ENCODE assay signal across 1 cellular context in the genomic region with DNA sequence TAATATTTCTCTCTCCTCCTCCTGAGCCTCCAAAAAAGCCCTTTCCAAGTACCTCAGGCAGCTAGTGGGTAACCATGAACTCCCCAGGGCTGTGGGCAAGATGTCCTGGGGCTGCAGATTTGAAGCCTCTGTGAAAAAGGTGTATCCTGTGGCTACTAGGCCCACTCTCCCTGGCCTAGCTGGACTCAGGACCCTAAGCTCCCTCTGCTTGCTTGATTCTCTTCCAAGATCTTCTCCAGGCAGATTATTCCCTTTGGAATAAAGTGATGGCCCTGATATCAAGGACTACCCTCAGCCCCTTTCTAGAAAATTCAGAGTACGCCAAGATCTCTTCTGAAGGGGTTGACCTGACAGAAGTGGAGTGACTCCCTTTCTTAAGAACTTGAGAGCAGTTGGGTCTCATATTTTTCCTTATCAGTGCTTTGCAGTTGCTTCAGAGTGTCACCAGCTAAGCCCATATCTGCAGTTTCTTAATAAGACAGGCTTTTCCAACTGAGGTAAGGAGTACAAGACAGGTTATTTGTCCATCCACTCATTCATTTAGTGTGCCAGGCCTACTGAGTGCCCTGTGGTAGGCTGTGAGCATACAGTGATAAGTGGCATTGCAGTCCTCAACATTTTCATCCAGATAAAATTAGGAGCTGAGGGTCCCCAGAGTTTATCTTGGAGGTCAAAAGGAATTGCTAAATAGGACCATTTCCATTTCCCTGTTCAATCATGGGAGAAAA.
TF ChIP-seq lines count a peak whose summit lies in the region.

No MANE protein-coding gene starts in this region.

TF ChIP-seq in K562, 482 proteins besides CTCF, POLR2A, EP300 and RAD21 (continued from another document and continues in another):
- TF ChIP-seq, protein P1, sequence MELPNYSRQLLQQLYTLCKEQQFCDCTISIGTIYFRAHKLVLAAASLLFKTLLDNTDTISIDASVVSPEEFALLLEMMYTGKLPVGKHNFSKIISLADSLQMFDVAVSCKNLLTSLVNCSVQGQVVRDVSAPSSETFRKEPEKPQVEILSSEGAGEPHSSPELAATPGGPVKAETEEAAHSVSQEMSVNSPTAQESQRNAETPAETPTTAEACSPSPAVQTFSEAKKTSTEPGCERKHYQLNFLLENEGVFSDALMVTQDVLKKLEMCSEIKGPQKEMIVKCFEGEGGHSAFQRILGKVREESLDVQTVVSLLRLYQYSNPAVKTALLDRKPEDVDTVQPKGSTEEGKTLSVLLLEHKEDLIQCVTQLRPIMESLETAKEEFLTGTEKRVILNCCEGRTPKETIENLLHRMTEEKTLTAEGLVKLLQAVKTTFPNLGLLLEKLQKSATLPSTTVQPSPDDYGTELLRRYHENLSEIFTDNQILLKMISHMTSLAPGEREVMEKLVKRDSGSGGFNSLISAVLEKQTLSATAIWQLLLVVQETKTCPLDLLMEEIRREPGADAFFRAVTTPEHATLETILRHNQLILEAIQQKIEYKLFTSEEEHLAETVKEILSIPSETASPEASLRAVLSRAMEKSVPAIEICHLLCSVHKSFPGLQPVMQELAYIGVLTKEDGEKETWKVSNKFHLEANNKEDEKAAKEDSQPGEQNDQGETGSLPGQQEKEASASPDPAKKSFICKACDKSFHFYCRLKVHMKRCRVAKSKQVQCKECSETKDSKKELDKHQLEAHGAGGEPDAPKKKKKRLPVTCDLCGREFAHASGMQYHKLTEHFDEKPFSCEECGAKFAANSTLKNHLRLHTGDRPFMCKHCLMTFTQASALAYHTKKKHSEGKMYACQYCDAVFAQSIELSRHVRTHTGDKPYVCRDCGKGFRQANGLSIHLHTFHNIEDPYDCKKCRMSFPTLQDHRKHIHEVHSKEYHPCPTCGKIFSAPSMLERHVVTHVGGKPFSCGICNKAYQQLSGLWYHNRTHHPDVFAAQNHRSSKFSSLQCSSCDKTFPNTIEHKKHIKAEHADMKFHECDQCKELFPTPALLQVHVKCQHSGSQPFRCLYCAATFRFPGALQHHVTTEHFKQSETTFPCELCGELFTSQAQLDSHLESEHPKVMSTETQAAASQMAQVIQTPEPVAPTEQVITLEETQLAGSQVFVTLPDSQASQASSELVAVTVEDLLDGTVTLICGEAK (IDR thresholded peaks at IDR 0.05) = no peak
- TF ChIP-seq, protein P1 (CRISPR knock-in tag; IDR thresholded peaks at IDR 0.05) = no peak
- TF ChIP-seq JUNB (CRISPR knock-in tag; conservative IDR thresholded peaks at IDR 0.05) (no peak), YY1 (IDR thresholded peaks at IDR 0.05; ENCODE audit: borderline replicate concordance in 1 of 3, control insufficient read depth in 1 of 3, extremely low read depth in 1 of 3, insufficient read depth in 3 of 3, insufficient read length in 1 of 3, insufficient replicate concordance in 2 of 3, low read depth in 1 of 3, low read length in 2 of 3) (peak in 1 of 3 experiments; percentile 9), KLF10 (CRISPR knock-in tag; IDR thresholded peaks at IDR 0.05) (no peak), CHCHD3 (CRISPR knock-in tag; IDR thresholded peaks at IDR 0.05) (no peak), HMG20A (CRISPR knock-in tag; conservative IDR thresholded peaks at IDR 0.05) (no peak), TAL1 (IDR thresholded peaks at IDR 0.05) (peak; percentile 96), ZNF217 (CRISPR knock-in tag; IDR thresholded peaks at IDR 0.05) (no peak), XRCC3 (IDR thresholded peaks at IDR 0.05) (no peak), NFIX (CRISPR knock-in tag; IDR thresholded peaks at IDR 0.05; ENCODE audit: low read depth) (no peak), ZNF23 (CRISPR knock-in tag; IDR thresholded peaks at IDR 0.05) (0 out of 2 replicates have a peak, but pooled peaks have one; percentile 24), SNRNP70 (optimal IDR thresholded peaks at IDR 0.05; ENCODE audit: low read depth, low read length) (no peak), HNRNPL (IDR thresholded peaks at IDR 0.05; ENCODE audit: low read depth, low read length) (no peak), XRCC4 (IDR thresholded peaks at IDR 0.05; ENCODE audit: extremely low read depth, insufficient read depth, insufficient read length) (no peak), ZNF444 (CRISPR knock-in tag; IDR thresholded peaks at IDR 0.05) (no peak), ZNF41 (CRISPR knock-in tag; conservative IDR thresholded peaks at IDR 0.05) (no peak), NCOA1 (IDR thresholded peaks at IDR 0.05; ENCODE audit: low read depth) (peak; percentile 81), ZNF239 (CRISPR knock-in tag; IDR thresholded peaks at IDR 0.05) (peak; percentile 93), RBM15 (IDR thresholded peaks at IDR 0.05; ENCODE audit: insufficient read depth, low read length) (no peak), ETV6 (IDR thresholded peaks at IDR 0.05; ENCODE audit: borderline replicate concordance in 1 of 2, low read depth in 2 of 2, low read length in 1 of 2) (no peak), ETV6 (CRISPR knock-in tag; IDR thresholded peaks at IDR 0.05; ENCODE audit: borderline replicate concordance) (no peak), HMGN3 (IDR thresholded peaks at IDR 0.05; ENCODE audit: borderline replicate concordance, extremely low read depth, insufficient read length, low read depth, low read length) (peak; percentile 76), CCAR2 (IDR thresholded peaks at IDR 0.05; ENCODE audit: low read depth, low read length) (no peak), CHD4 (IDR thresholded peaks at IDR 0.05; ENCODE audit: insufficient read depth, insufficient replicate concordance, low read depth, low read length, poor library complexity, severe bottlenecking) (peak; percentile 66), COPS2 (conservative IDR thresholded peaks at IDR 0.05) (no peak), CREB1 (IDR thresholded peaks at IDR 0.05) (peak; percentile 69; the same call in 1 of the 2 replicates), CREB1 (CRISPR knock-in tag; IDR thresholded peaks at IDR 0.05) (no peak), ZNF780A (CRISPR knock-in tag; IDR thresholded peaks at IDR 0.05) (no peak), EWSR1 (IDR thresholded peaks at IDR 0.05; ENCODE audit: borderline replicate concordance, low read depth, partially characterized antibody) (no peak), SETDB1 (IDR thresholded peaks at IDR 0.05; ENCODE audit: low read length) (no peak)
- TF ChIP-seq, protein P2, sequence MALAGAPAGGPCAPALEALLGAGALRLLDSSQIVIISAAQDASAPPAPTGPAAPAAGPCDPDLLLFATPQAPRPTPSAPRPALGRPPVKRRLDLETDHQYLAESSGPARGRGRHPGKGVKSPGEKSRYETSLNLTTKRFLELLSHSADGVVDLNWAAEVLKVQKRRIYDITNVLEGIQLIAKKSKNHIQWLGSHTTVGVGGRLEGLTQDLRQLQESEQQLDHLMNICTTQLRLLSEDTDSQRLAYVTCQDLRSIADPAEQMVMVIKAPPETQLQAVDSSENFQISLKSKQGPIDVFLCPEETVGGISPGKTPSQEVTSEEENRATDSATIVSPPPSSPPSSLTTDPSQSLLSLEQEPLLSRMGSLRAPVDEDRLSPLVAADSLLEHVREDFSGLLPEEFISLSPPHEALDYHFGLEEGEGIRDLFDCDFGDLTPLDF (CRISPR knock-in tag; IDR thresholded peaks at IDR 0.05) = no peak
- TF ChIP-seq, protein P3, sequence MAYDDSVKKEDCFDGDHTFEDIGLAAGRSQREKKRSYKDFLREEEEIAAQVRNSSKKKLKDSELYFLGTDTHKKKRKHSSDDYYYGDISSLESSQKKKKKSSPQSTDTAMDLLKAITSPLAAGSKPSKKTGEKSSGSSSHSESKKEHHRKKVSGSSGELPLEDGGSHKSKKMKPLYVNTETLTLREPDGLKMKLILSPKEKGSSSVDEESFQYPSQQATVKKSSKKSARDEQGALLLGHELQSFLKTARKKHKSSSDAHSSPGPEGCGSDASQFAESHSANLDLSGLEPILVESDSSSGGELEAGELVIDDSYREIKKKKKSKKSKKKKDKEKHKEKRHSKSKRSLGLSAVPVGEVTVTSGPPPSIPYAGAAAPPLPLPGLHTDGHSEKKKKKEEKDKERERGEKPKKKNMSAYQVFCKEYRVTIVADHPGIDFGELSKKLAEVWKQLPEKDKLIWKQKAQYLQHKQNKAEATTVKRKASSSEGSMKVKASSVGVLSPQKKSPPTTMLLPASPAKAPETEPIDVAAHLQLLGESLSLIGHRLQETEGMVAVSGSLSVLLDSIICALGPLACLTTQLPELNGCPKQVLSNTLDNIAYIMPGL (CRISPR knock-in tag; IDR thresholded peaks at IDR 0.05) = no peak
- TF ChIP-seq, protein P4, sequence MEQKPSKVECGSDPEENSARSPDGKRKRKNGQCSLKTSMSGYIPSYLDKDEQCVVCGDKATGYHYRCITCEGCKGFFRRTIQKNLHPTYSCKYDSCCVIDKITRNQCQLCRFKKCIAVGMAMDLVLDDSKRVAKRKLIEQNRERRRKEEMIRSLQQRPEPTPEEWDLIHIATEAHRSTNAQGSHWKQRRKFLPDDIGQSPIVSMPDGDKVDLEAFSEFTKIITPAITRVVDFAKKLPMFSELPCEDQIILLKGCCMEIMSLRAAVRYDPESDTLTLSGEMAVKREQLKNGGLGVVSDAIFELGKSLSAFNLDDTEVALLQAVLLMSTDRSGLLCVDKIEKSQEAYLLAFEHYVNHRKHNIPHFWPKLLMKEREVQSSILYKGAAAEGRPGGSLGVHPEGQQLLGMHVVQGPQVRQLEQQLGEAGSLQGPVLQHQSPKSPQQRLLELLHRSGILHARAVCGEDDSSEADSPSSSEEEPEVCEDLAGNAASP (IDR thresholded peaks at IDR 0.05) = no peak
- TF ChIP-seq, protein P5, sequence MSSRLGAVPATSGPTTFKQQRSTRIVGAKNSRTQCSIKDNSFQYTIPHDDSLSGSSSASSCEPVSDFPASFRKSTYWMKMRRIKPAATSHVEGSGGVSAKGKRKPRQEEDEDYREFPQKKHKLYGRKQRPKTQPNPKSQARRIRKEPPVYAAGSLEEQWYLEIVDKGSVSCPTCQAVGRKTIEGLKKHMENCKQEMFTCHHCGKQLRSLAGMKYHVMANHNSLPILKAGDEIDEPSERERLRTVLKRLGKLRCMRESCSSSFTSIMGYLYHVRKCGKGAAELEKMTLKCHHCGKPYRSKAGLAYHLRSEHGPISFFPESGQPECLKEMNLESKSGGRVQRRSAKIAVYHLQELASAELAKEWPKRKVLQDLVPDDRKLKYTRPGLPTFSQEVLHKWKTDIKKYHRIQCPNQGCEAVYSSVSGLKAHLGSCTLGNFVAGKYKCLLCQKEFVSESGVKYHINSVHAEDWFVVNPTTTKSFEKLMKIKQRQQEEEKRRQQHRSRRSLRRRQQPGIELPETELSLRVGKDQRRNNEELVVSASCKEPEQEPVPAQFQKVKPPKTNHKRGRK (tag; IDR thresholded peaks at IDR 0.05) = no peak
- TF ChIP-seq, protein P6, sequence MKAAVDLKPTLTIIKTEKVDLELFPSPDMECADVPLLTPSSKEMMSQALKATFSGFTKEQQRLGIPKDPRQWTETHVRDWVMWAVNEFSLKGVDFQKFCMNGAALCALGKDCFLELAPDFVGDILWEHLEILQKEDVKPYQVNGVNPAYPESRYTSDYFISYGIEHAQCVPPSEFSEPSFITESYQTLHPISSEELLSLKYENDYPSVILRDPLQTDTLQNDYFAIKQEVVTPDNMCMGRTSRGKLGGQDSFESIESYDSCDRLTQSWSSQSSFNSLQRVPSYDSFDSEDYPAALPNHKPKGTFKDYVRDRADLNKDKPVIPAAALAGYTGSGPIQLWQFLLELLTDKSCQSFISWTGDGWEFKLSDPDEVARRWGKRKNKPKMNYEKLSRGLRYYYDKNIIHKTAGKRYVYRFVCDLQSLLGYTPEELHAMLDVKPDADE (conservative IDR thresholded peaks at IDR 0.05; ENCODE audit: control insufficient read depth, low read depth, low read length) = no peak
- TF ChIP-seq, protein P7, sequence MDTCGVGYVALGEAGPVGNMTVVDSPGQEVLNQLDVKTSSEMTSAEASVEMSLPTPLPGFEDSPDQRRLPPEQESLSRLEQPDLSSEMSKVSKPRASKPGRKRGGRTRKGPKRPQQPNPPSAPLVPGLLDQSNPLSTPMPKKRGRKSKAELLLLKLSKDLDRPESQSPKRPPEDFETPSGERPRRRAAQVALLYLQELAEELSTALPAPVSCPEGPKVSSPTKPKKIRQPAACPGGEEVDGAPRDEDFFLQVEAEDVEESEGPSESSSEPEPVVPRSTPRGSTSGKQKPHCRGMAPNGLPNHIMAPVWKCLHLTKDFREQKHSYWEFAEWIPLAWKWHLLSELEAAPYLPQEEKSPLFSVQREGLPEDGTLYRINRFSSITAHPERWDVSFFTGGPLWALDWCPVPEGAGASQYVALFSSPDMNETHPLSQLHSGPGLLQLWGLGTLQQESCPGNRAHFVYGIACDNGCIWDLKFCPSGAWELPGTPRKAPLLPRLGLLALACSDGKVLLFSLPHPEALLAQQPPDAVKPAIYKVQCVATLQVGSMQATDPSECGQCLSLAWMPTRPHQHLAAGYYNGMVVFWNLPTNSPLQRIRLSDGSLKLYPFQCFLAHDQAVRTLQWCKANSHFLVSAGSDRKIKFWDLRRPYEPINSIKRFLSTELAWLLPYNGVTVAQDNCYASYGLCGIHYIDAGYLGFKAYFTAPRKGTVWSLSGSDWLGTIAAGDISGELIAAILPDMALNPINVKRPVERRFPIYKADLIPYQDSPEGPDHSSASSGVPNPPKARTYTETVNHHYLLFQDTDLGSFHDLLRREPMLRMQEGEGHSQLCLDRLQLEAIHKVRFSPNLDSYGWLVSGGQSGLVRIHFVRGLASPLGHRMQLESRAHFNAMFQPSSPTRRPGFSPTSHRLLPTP (IDR thresholded peaks at IDR 0.05; ENCODE audit: borderline replicate concordance, extremely low read depth, insufficient read length) = no peak
- TF ChIP-seq, protein P8, sequence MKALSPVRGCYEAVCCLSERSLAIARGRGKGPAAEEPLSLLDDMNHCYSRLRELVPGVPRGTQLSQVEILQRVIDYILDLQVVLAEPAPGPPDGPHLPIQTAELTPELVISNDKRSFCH (CRISPR knock-in tag; IDR thresholded peaks at IDR 0.05) = no peak
- TF ChIP-seq, protein P8 (tag; IDR thresholded peaks at IDR 0.05) = 0 out of 2 replicates have a peak, but pooled peaks have one; percentile 48
